18 cellular contexts compared by ENCODE assay signal in genomic region chr14:96065661-96066459, GRCh38. TPM values are rescaled to one million over a fixed set of nuclear protein-coding genes. Genes with fewer than 3 reads are reported as not detected.
DNase-seq lines count a peak whose midpoint lies in the region; ATAC-seq and TF ChIP-seq lines count a peak whose summit lies in the region.
"Had no signal": no experiment of that assay in that cellular context is flagged by ENCODE, and none has a peak within 500 bp of the region (broad histone marks: within the 10 kb centered on the region; RNA-seq: fewer than 3 reads in every experiment).

No MANE protein-coding gene starts in this region.

- DNase-seq in AG10803 (ENCODE audit: low read depth) (peak; percentile 8), H7 (peak; percentile 60), gastrocnemius medialis (no peak)
- DNase-seq in activated effector memory CD4-positive, alpha-beta T cell treated with Interleukin-2 at 50 U/mL for 16 hours, result no peak
- DNase-seq: ACHN; activated CD8-positive, alpha-beta T cell treated with anti-CD3 and anti-CD28 coated beads, Interleukin-2, amount 10 ng/mL, durations not matched to agents 7 days and 5 days; Calu3; colonic mucosa; foreskin melanocyte; GDM1; immature natural killer cell; NCI-H187 treated with DMSO at 0.1 percent for 48 hours; right cardiac atrium had no signal

- intact Hi-C loops in gastrocnemius medialis (cut with DNase I; ENCODE audit: low total_unique reads), result no loop called here

- no peak for TF ChIP-seq POLR2A in gastrocnemius medialis (IDR thresholded peaks at IDR 0.05)

- H3K27ac ChIP-seq in angular gyrus (ENCODE audit: low read depth, low read length), result peak overlapping the region; percentile 65
- peak overlapping the region; percentile 32 for H3K27ac ChIP-seq in layer of hippocampus (ENCODE audit: low read depth, low read length)
- no peak overlapping the region for H3K27ac ChIP-seq in gastrocnemius medialis
- H3K27ac ChIP-seq: colonic mucosa had no signal

- no peak for ATAC-seq in gastrocnemius medialis
- no peak for ATAC-seq in HG03469 (IDR thresholded peaks at IDR 0.05; ENCODE audit: unreplicated experiment)
- no peak for ATAC-seq in GM21825 (IDR thresholded peaks at IDR 0.05; ENCODE audit: unreplicated experiment)
- ATAC-seq: activated CD8-positive, alpha-beta T cell treated with anti-CD3 and anti-CD28 coated beads, Interleukin-2, amount 10 ng/mL, durations not matched to agents 7 days and 5 days; right cardiac atrium had no signal

- H3K36me3 ChIP-seq in H7 (replicated peaks; ENCODE audit: control insufficient read depth, insufficient read depth, low read length), result no peaks in the 10 kb centered on the region
- H3K36me3 ChIP-seq in gastrocnemius medialis, result no peaks in the 10 kb centered on the region
- H3K36me3 ChIP-seq: colonic mucosa had no signal

- in situ Hi-C loops in gastrocnemius medialis (cut with MboI; ENCODE audit: low sequenced_read_pairs in 4 of 4), result no loop called here

- H3K4me3 ChIP-seq in AG10803 (ENCODE audit: low read length) (no peak overlapping the region), H7 (ENCODE audit: insufficient read depth, low read depth, low read length) (no peak overlapping the region), gastrocnemius medialis (no peak overlapping the region)
- H3K4me3 ChIP-seq: colonic mucosa had no signal

- no peak for TF ChIP-seq CTCF in AG10803 (conservative IDR thresholded peaks at IDR 0.05; ENCODE audit: low read length)
- no peak for TF ChIP-seq CTCF in gastrocnemius medialis (IDR thresholded peaks at IDR 0.05 in 4 of 5, conservative IDR thresholded peaks at IDR 0.05 in 1 of 5)

- H3K9me3 ChIP-seq in gastrocnemius medialis, result no peaks in the 10 kb centered on the region
- H3K9me3 ChIP-seq: colonic mucosa had no signal

- no peaks in the 10 kb centered on the region for H3K4me1 ChIP-seq in gastrocnemius medialis
- H3K4me1 ChIP-seq: colonic mucosa had no signal

- H3K27me3 ChIP-seq in H7 (ENCODE audit: control insufficient read depth, insufficient read depth, low read length) (no peaks in the 10 kb centered on the region), layer of hippocampus (ENCODE audit: control insufficient read depth, insufficient read depth, low read length) (no peaks in the 10 kb centered on the region), gastrocnemius medialis (no peaks in the 10 kb centered on the region)
- H3K27me3 ChIP-seq: colonic mucosa had no signal

RNA-seq across cellular contexts. Expression of gene C14orf132, which starts 26.7 kb away (rescaled TPM):
- total RNA-seq in H7 (2014; rRNA removed; shearing (Covaris generic)), result 12.1 and 12.5 TPM in 2 replicates
- 1 to 10 TPM; 1.1 to 2.9 (median 1.5) TPM for total RNA-seq in gastrocnemius medialis
- total RNA-seq: HT-29 had no signal

Comparison
In these comparisons a context has a peak if more than half of its experiments do, and no peak if none do; other contexts are left out.
1. DNase-seq: peak in AG10803 (single experiment) and H7 (single experiment); none in activated effector memory CD4-positive, alpha-beta T cell treated with Interleukin-2 at 50 U/mL for 16 hours (single experiment) and gastrocnemius medialis (0 of 2).
2. H3K27ac ChIP-seq: peak in angular gyrus (single experiment) and layer of hippocampus (single experiment); none in gastrocnemius medialis (0 of 4).